ENCODE assay signal across 1 cellular context in the genomic region with DNA sequence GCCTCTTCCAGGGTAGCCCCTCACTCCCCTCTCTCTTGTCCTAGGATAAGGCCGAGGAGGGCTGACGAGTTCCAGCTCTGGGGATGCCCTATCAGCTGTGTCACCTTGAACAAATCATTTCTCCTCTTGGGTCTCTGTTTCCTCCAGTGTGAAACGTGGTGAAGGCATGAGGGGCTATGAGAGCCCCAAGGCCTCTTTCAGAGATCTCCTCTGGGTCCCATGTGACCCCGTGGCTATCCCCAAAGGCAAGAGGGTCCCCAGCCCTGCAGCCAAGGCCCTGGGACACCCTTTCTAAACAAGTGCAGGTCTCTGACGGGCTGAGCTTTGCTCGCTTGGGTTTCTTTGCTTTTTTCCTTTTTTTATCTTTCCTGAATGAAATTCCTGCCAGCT.
TF ChIP-seq lines count a peak whose summit lies in the region.

No MANE protein-coding gene starts in this region.

TF ChIP-seq in H1, 55 proteins besides CTCF, POLR2A, EP300 and RAD21:
- TF ChIP-seq, protein P1, sequence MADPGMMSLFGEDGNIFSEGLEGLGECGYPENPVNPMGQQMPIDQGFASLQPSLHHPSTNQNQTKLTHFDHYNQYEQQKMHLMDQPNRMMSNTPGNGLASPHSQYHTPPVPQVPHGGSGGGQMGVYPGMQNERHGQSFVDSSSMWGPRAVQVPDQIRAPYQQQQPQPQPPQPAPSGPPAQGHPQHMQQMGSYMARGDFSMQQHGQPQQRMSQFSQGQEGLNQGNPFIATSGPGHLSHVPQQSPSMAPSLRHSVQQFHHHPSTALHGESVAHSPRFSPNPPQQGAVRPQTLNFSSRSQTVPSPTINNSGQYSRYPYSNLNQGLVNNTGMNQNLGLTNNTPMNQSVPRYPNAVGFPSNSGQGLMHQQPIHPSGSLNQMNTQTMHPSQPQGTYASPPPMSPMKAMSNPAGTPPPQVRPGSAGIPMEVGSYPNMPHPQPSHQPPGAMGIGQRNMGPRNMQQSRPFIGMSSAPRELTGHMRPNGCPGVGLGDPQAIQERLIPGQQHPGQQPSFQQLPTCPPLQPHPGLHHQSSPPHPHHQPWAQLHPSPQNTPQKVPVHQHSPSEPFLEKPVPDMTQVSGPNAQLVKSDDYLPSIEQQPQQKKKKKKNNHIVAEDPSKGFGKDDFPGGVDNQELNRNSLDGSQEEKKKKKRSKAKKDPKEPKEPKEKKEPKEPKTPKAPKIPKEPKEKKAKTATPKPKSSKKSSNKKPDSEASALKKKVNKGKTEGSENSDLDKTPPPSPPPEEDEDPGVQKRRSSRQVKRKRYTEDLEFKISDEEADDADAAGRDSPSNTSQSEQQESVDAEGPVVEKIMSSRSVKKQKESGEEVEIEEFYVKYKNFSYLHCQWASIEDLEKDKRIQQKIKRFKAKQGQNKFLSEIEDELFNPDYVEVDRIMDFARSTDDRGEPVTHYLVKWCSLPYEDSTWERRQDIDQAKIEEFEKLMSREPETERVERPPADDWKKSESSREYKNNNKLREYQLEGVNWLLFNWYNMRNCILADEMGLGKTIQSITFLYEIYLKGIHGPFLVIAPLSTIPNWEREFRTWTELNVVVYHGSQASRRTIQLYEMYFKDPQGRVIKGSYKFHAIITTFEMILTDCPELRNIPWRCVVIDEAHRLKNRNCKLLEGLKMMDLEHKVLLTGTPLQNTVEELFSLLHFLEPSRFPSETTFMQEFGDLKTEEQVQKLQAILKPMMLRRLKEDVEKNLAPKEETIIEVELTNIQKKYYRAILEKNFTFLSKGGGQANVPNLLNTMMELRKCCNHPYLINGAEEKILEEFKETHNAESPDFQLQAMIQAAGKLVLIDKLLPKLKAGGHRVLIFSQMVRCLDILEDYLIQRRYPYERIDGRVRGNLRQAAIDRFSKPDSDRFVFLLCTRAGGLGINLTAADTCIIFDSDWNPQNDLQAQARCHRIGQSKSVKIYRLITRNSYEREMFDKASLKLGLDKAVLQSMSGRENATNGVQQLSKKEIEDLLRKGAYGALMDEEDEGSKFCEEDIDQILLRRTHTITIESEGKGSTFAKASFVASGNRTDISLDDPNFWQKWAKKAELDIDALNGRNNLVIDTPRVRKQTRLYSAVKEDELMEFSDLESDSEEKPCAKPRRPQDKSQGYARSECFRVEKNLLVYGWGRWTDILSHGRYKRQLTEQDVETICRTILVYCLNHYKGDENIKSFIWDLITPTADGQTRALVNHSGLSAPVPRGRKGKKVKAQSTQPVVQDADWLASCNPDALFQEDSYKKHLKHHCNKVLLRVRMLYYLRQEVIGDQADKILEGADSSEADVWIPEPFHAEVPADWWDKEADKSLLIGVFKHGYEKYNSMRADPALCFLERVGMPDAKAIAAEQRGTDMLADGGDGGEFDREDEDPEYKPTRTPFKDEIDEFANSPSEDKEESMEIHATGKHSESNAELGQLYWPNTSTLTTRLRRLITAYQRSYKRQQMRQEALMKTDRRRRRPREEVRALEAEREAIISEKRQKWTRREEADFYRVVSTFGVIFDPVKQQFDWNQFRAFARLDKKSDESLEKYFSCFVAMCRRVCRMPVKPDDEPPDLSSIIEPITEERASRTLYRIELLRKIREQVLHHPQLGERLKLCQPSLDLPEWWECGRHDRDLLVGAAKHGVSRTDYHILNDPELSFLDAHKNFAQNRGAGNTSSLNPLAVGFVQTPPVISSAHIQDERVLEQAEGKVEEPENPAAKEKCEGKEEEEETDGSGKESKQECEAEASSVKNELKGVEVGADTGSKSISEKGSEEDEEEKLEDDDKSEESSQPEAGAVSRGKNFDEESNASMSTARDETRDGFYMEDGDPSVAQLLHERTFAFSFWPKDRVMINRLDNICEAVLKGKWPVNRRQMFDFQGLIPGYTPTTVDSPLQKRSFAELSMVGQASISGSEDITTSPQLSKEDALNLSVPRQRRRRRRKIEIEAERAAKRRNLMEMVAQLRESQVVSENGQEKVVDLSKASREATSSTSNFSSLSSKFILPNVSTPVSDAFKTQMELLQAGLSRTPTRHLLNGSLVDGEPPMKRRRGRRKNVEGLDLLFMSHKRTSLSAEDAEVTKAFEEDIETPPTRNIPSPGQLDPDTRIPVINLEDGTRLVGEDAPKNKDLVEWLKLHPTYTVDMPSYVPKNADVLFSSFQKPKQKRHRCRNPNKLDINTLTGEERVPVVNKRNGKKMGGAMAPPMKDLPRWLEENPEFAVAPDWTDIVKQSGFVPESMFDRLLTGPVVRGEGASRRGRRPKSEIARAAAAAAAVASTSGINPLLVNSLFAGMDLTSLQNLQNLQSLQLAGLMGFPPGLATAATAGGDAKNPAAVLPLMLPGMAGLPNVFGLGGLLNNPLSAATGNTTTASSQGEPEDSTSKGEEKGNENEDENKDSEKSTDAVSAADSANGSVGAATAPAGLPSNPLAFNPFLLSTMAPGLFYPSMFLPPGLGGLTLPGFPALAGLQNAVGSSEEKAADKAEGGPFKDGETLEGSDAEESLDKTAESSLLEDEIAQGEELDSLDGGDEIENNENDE (IDR thresholded peaks at IDR 0.05; ENCODE audit: insufficient replicate concordance, low read length) = no peak
- TF ChIP-seq SP2 (IDR thresholded peaks at IDR 0.05; ENCODE audit: low read length) = no peak
- no peak for TF ChIP-seq POLR2AphosphoS5 (IDR thresholded peaks at IDR 0.05; ENCODE audit: low read depth, low read length)
- TF ChIP-seq SRF (IDR thresholded peaks at IDR 0.05; ENCODE audit: low read depth, low read length) = no peak
- TF ChIP-seq, protein P2, sequence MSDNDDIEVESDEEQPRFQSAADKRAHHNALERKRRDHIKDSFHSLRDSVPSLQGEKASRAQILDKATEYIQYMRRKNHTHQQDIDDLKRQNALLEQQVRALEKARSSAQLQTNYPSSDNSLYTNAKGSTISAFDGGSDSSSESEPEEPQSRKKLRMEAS (IDR thresholded peaks at IDR 0.05) = no peak
- no peak for TF ChIP-seq BRCA1 (IDR thresholded peaks at IDR 0.05; ENCODE audit: low read depth, low read length)
- no peak for TF ChIP-seq SUZ12 (IDR thresholded peaks at IDR 0.05; ENCODE audit: low read length)
- TF ChIP-seq RBBP5 (IDR thresholded peaks at IDR 0.05; ENCODE audit: borderline replicate concordance, low read depth, low read length) = no peak
- TF ChIP-seq EZH2 (IDR thresholded peaks at IDR 0.05; ENCODE audit: low read depth, low read length, severe bottlenecking) = no peak
- TF ChIP-seq SIX5 (IDR thresholded peaks at IDR 0.05; ENCODE audit: low read depth, low read length) = no peak
- TF ChIP-seq SP1 (IDR thresholded peaks at IDR 0.05; ENCODE audit: low read depth, low read length) = no peak
- no peak for TF ChIP-seq YY1 (IDR thresholded peaks at IDR 0.05; ENCODE audit: low read depth, low read length)
- no peak for TF ChIP-seq TBP (IDR thresholded peaks at IDR 0.05; ENCODE audit: low read depth, low read length)
- no peak for TF ChIP-seq SIN3A (conservative IDR thresholded peaks at IDR 0.05 in 1 of 2, IDR thresholded peaks at IDR 0.05 in 1 of 2; ENCODE audit: low read depth in 1 of 2, low read length in 2 of 2)
- TF ChIP-seq SIRT6 (IDR thresholded peaks at IDR 0.05; ENCODE audit: low read length) = no peak
- TF ChIP-seq NRF1 (IDR thresholded peaks at IDR 0.05; ENCODE audit: low read depth, low read length) = no peak
- TF ChIP-seq POU5F1 (IDR thresholded peaks at IDR 0.05; ENCODE audit: low read depth, low read length) = no peak
- TF ChIP-seq, protein P3, sequence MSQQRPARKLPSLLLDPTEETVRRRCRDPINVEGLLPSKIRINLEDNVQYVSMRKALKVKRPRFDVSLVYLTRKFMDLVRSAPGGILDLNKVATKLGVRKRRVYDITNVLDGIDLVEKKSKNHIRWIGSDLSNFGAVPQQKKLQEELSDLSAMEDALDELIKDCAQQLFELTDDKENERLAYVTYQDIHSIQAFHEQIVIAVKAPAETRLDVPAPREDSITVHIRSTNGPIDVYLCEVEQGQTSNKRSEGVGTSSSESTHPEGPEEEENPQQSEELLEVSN (IDR thresholded peaks at IDR 0.05) = no peak
- TF ChIP-seq FOSL1 (IDR thresholded peaks at IDR 0.05; ENCODE audit: insufficient read depth, low read depth, low read length) = no peak
